Comparison of ENCODE assay signal across 33 cellular contexts in the genomic region with DNA sequence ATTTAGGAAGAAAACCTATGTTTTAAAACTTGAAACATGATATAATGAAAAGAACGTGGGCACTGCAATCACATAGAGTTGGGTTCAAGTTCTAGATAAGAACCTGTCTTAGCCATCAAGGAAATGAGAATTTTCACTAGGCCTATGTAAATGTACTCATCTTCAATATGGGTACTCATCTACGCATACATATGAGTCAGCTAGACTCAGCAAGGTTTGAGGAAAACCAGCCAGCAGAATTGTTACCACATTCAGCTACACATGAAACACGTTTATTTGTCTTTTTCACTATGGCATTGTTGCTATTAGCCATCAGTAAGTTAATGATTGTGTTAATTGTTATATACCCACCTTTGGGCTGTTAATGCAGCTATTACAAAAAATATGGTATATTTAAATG.
"Had no signal": no experiment of that assay in that cellular context is flagged by ENCODE, and none has a peak within 500 bp of the region (broad histone marks: within the 10 kb centered on the region; RNA-seq: fewer than 3 reads in every experiment).

No MANE protein-coding gene starts in this region.

- H3K4me3 ChIP-seq: adrenal gland, Peyer's patch had no signal

- H3K36me3 Mint-ChIP-seq: activated naive CD4-positive, alpha-beta T cell treated with anti-CD3 and anti-CD28 coated beads, Interleukin-2, amount 50 U/mL, for 72 hours; brain had no signal

- H3K4me1 Mint-ChIP-seq: activated CD4-positive, alpha-beta T cell treated with anti-CD3 and anti-CD28 coated beads, Interleukin-2, amount 10 ng/mL, durations not matched to agents 24 days and 14 days; brain had no signal

- H3K4me3 Mint-ChIP-seq: activated CD4-positive, alpha-beta T cell treated with anti-CD3 and anti-CD28 coated beads, Interleukin-2, amount 10 ng/mL, durations not matched to agents 24 days and 14 days; activated CD8-positive, alpha-beta T cell treated with anti-CD3 and anti-CD28 coated beads for 36 hours; activated T-cell treated with anti-CD3 and anti-CD28 coated beads, Interleukin-2, amount 50 U/mL, for 24 hours; brain had no signal

- H3K9me3 Mint-ChIP-seq: activated CD4-positive, alpha-beta T cell treated with anti-CD3 and anti-CD28 coated beads, Interleukin-2, amount 10 ng/mL, durations not matched to agents 24 days and 14 days; activated CD8-positive, alpha-beta T cell treated with anti-CD3 and anti-CD28 coated beads for 36 hours; activated naive CD4-positive, alpha-beta T cell treated with anti-CD3 and anti-CD28 coated beads, Interleukin-2, amount 50 U/mL, for 72 hours; activated T-cell treated with anti-CD3 and anti-CD28 coated beads, Interleukin-2, amount 50 U/mL, for 24 hours; activated T-helper 2 cell treated with anti-CD3 and anti-CD28 coated beads, Interferon-gamma antibody, Interleukin-2, Interleukin-4, amounts not matched to agents 10 μg/mL and 5 μg/mL and 100 μg/mL, durations not matched to agents 14 hours and 24 hours and 36 hours; brain had no signal

- H3K27me3 ChIP-seq: adrenal gland, Peyer's patch had no signal

- H3K9ac ChIP-seq: KMS-11 had no signal

- ATAC-seq: activated CD8-positive, alpha-beta T cell treated with anti-CD3 and anti-CD28 coated beads for 36 hours; activated naive CD4-positive, alpha-beta T cell treated with anti-CD3 and anti-CD28 coated beads, Interleukin-2, amount 50 U/mL, for 72 hours had no signal

- H3K27ac ChIP-seq: adrenal gland, KMS-11, Peyer's patch, RWPE1, WERI-Rb-1 had no signal

- H3K27ac Mint-ChIP-seq: activated CD4-positive, alpha-beta T cell treated with anti-CD3 and anti-CD28 coated beads, Interleukin-2, amount 10 ng/mL, durations not matched to agents 24 days and 14 days; activated CD8-positive, alpha-beta T cell treated with anti-CD3 and anti-CD28 coated beads for 36 hours; activated naive CD4-positive, alpha-beta T cell treated with anti-CD3 and anti-CD28 coated beads, Interleukin-2, amount 50 U/mL, for 72 hours; activated T-cell treated with anti-CD3 and anti-CD28 coated beads, Interleukin-2, amount 50 U/mL, for 24 hours; activated T-helper 2 cell treated with anti-CD3 and anti-CD28 coated beads, Interferon-gamma antibody, Interleukin-2, Interleukin-4, amounts not matched to agents 10 μg/mL and 5 μg/mL and 100 μg/mL, durations not matched to agents 14 hours and 24 hours and 36 hours had no signal

- H3K27me3 Mint-ChIP-seq: activated CD4-positive, alpha-beta T cell treated with anti-CD3 and anti-CD28 coated beads, Interleukin-2, amount 10 ng/mL, durations not matched to agents 24 days and 14 days; activated CD8-positive, alpha-beta T cell treated with anti-CD3 and anti-CD28 coated beads for 36 hours; activated T-cell treated with anti-CD3 and anti-CD28 coated beads, Interleukin-2, amount 50 U/mL, for 24 hours; brain had no signal

- H3K9me3 ChIP-seq: adrenal gland, Peyer's patch had no signal

- H3K36me3 ChIP-seq: adrenal gland, Peyer's patch, WERI-Rb-1 had no signal

- DNase-seq: activated CD4-positive, alpha-beta T cell treated with anti-CD3 and anti-CD28 coated beads for 1 hour; activated CD4-positive, alpha-beta T cell treated with anti-CD3 and anti-CD28 coated beads, Interleukin-2, amount 10 ng/mL, durations not matched to agents 24 days and 14 days; activated CD4-positive, alpha-beta T cell treated with anti-CD3 and anti-CD28 coated beads, Interleukin-2, amount 50 U/mL, for 4 hours; activated CD4-positive, CD25-positive, alpha-beta regulatory T cell; activated CD8-positive, alpha-beta T cell treated with anti-CD3 and anti-CD28 coated beads for 36 hours; activated gamma-delta T cell; activated naive CD4-positive, alpha-beta T cell treated with Interleukin-2 at 50 U/mL for 16 hours; activated T-cell treated with anti-CD3 and anti-CD28 coated beads, Interleukin-2, amount 50 U/mL, for 24 hours; adrenal gland; anterior cingulate cortex; central memory CD4-positive, alpha-beta T cell; NCI-H1092 treated with DMSO at 0.1 percent for 48 hours; NCI-H1417; NCI-H146; NCI-H187 treated with DMSO at 0.1 percent for 48 hours; NCI-H2081; NCI-H226; NCI-H446 treated with DMSO at 0.1 percent for 48 hours; NCI-H524; NCI-H69; NCI-H82; Peyer's patch; Right ventricle myocardium superior; SW 1271; T-helper 1 cell; T-helper 2 cell; T-helper 9 cell; WERI-Rb-1 had no signal

- H3K4me2 ChIP-seq: KMS-11 had no signal

- H3K4me1 ChIP-seq: adrenal gland, Peyer's patch had no signal
